36 cellular contexts compared by ENCODE assay signal in genomic region chr7:22485189-22485588, GRCh38. TPM values are rescaled to one million over a fixed set of nuclear protein-coding genes. Genes with fewer than 3 reads are reported as not detected.
A peak's percentile ranks its signal among the peaks of the same experiment; 100 is the strongest.
DNase-seq lines count a peak whose midpoint lies in the region; ATAC-seq lines count a peak whose summit lies in the region.
"Had no signal": no experiment of that assay in that cellular context is flagged by ENCODE, and none has a peak within 500 bp of the region (broad histone marks: within the 10 kb centered on the region; RNA-seq: fewer than 3 reads in every experiment).

No MANE protein-coding gene starts in this region.

- ATAC-seq in activated CD4-positive, alpha-beta T cell treated with anti-CD3 and anti-CD28 coated beads for 36 hours: no peak
- ATAC-seq in stimulated activated memory B cell treated with anti-CD40 and anti-IgM and Interleukin-4, amounts not matched to agents 10 μg/mL and 1 μg/mL and 100 μg/mL, for 72 hours: no peak
- ATAC-seq: activated naive CD4-positive, alpha-beta T cell treated with anti-CD3 and anti-CD28 coated beads, Interleukin-2, amount 50 U/mL, for 72 hours; effector memory CD8-positive, alpha-beta T cell; gastrocnemius medialis; HepG2; natural killer cell treated with Interleukin-12 subunit alpha and Interleukin-12 subunit beta and Interleukin-15 and Interleukin-18, amount 100 ng/mL, for 72 hours had no signal

- no peak overlapping the region for H2BK5ac ChIP-seq in trophoblast cell (ENCODE audit: low read depth, low read length, poor library complexity)

- H3K18ac ChIP-seq in trophoblast cell (ENCODE audit: low read length): no peak overlapping the region

- H3K27ac Mint-ChIP-seq in activated CD4-positive, alpha-beta T cell treated with anti-CD3 and anti-CD28 coated beads for 36 hours: no peak overlapping the region
- H3K27ac Mint-ChIP-seq in stimulated activated memory B cell treated with anti-CD40 and anti-IgM and Interleukin-4, amounts not matched to agents 10 μg/mL and 1 μg/mL and 100 μg/mL, for 72 hours: no peak overlapping the region
- H3K27ac Mint-ChIP-seq: activated naive CD4-positive, alpha-beta T cell treated with anti-CD3 and anti-CD28 coated beads, Interleukin-2, amount 50 U/mL, for 72 hours; CD4-positive, CD25-positive, alpha-beta regulatory T cell; effector memory CD8-positive, alpha-beta T cell; natural killer cell treated with Interleukin-12 subunit alpha and Interleukin-12 subunit beta and Interleukin-15 and Interleukin-18, amount 100 ng/mL, for 72 hours; T-helper 2 cell treated with Interferon-gamma antibody and Interleukin-4, amounts not matched to agents 5 μg/mL and 100 μg/mL, for 36 hours had no signal

- no peak overlapping the region for H3K27ac ChIP-seq in trophoblast cell (ENCODE audit: low read depth, low read length)
- H3K27ac ChIP-seq: cardiac muscle cell, coronary artery, gastrocnemius medialis, upper lobe of left lung had no signal

- H3K4me1 Mint-ChIP-seq in activated CD4-positive, alpha-beta T cell treated with anti-CD3 and anti-CD28 coated beads for 36 hours: peaks cover 3% of the 10 kb centered on the region
- H3K4me1 Mint-ChIP-seq in stimulated activated memory B cell treated with anti-CD40 and anti-IgM and Interleukin-4, amounts not matched to agents 10 μg/mL and 1 μg/mL and 100 μg/mL, for 72 hours: peaks cover 10% of the 10 kb centered on the region

- H4K8ac ChIP-seq in trophoblast cell (ENCODE audit: low read depth, low read length): no peak overlapping the region

- H3K27me3 ChIP-seq in trophoblast cell (ENCODE audit: insufficient read depth, low read length): no peaks in the 10 kb centered on the region
- H3K27me3 ChIP-seq: cardiac muscle cell, gastrocnemius medialis, upper lobe of left lung had no signal

- H2AK5ac ChIP-seq in trophoblast cell (ENCODE audit: low read length): no peak overlapping the region

- CTCF ChIA-PET in activated CD4-positive, alpha-beta T cell treated with anti-CD3 and anti-CD28 coated beads for 36 hours (lab: Charles Lee): interaction anchor here (1.3 to 4.5 kb wide), 2 partner anchors 16 to 375 kb away, joined by 3 to 32 read pairs; no protein-coding TSS in a partner anchor

- H4K12ac ChIP-seq in trophoblast cell (ENCODE audit: low read depth, low read length): no peak overlapping the region

- no peaks in the 10 kb centered on the region for H3K36me3 Mint-ChIP-seq in activated CD4-positive, alpha-beta T cell treated with anti-CD3 and anti-CD28 coated beads for 36 hours (ENCODE audit: low read depth)
- no peaks in the 10 kb centered on the region for H3K36me3 Mint-ChIP-seq in stimulated activated memory B cell treated with anti-CD40 and anti-IgM and Interleukin-4, amounts not matched to agents 10 μg/mL and 1 μg/mL and 100 μg/mL, for 72 hours
- H3K36me3 Mint-ChIP-seq: activated naive CD4-positive, alpha-beta T cell treated with anti-CD3 and anti-CD28 coated beads, Interleukin-2, amount 50 U/mL, for 72 hours; CD4-positive, CD25-positive, alpha-beta regulatory T cell; natural killer cell treated with Interleukin-12 subunit alpha and Interleukin-12 subunit beta and Interleukin-15 and Interleukin-18, amount 100 ng/mL, for 72 hours had no signal

- H2BK120ac ChIP-seq in trophoblast cell (ENCODE audit: insufficient read depth, low read length, poor library complexity): no peak overlapping the region

- H2BK12ac ChIP-seq in trophoblast cell (ENCODE audit: low read length): no peak overlapping the region

- H3K4me3 ChIP-seq in trophoblast cell (ENCODE audit: low read depth, low read length): no peak overlapping the region
- H3K4me3 ChIP-seq: cardiac muscle cell, coronary artery, gastrocnemius medialis, HAP-1, lung, upper lobe of left lung had no signal

- no peaks in the 10 kb centered on the region for H3K79me2 ChIP-seq in trophoblast cell (ENCODE audit: control insufficient read depth, insufficient read depth, low read length, poor library complexity)

- H4K91ac ChIP-seq in trophoblast cell (ENCODE audit: low read depth, low read length): no peak overlapping the region

- no peaks in the 10 kb centered on the region for H3K36me3 ChIP-seq in trophoblast cell (ENCODE audit: control insufficient read depth in 1 of 2, insufficient read depth in 2 of 2, low read length in 2 of 2)
- H3K36me3 ChIP-seq: cardiac muscle cell, gastrocnemius medialis, upper lobe of left lung had no signal

- H3K4me2 ChIP-seq in trophoblast cell (ENCODE audit: low read length): no peak overlapping the region

- H2AFZ ChIP-seq in trophoblast cell (ENCODE audit: insufficient read depth, low read length, poor library complexity): no peak overlapping the region

- peaks cover 11% of the 10 kb centered on the region for H3K79me1 ChIP-seq in trophoblast cell (ENCODE audit: low read length)

- no peak overlapping the region for H3K14ac ChIP-seq in trophoblast cell (ENCODE audit: low read length)

- H3K23ac ChIP-seq in trophoblast cell (ENCODE audit: low read length): no peak overlapping the region

- H3K9me3 Mint-ChIP-seq in activated CD4-positive, alpha-beta T cell treated with anti-CD3 and anti-CD28 coated beads for 36 hours (ENCODE audit: low read depth): no peaks in the 10 kb centered on the region
- no peaks in the 10 kb centered on the region for H3K9me3 Mint-ChIP-seq in stimulated activated memory B cell treated with anti-CD40 and anti-IgM and Interleukin-4, amounts not matched to agents 10 μg/mL and 1 μg/mL and 100 μg/mL, for 72 hours
- H3K9me3 Mint-ChIP-seq: activated naive CD4-positive, alpha-beta T cell treated with anti-CD3 and anti-CD28 coated beads, Interleukin-2, amount 50 U/mL, for 72 hours; effector memory CD8-positive, alpha-beta T cell; natural killer cell treated with Interleukin-12 subunit alpha and Interleukin-12 subunit beta and Interleukin-15 and Interleukin-18, amount 100 ng/mL, for 72 hours; T-helper 2 cell treated with Interferon-gamma antibody and Interleukin-4, amounts not matched to agents 5 μg/mL and 100 μg/mL, for 36 hours had no signal

- POLR2A ChIA-PET in activated CD4-positive, alpha-beta T cell treated with anti-CD3 and anti-CD28 coated beads for 36 hours (lab: Charles Lee): no interaction called here

- H3K27me3 Mint-ChIP-seq in activated CD4-positive, alpha-beta T cell treated with anti-CD3 and anti-CD28 coated beads for 36 hours: peaks cover under 1% of the 10 kb centered on the region
- H3K27me3 Mint-ChIP-seq in stimulated activated memory B cell treated with anti-CD40 and anti-IgM and Interleukin-4, amounts not matched to agents 10 μg/mL and 1 μg/mL and 100 μg/mL, for 72 hours: no peaks in the 10 kb centered on the region

- H3K4me1 ChIP-seq in trophoblast cell (ENCODE audit: control insufficient read depth in 1 of 2, insufficient read depth in 2 of 2, low read length in 2 of 2): peaks cover 4 to 22% of the 10 kb centered on the region in 2 experiments
- H3K4me1 ChIP-seq: gastrocnemius medialis, HAP-1 had no signal

- no peak overlapping the region for H3K4me3 Mint-ChIP-seq in activated CD4-positive, alpha-beta T cell treated with anti-CD3 and anti-CD28 coated beads for 36 hours
- no peak overlapping the region for H3K4me3 Mint-ChIP-seq in stimulated activated memory B cell treated with anti-CD40 and anti-IgM and Interleukin-4, amounts not matched to agents 10 μg/mL and 1 μg/mL and 100 μg/mL, for 72 hours
- H3K4me3 Mint-ChIP-seq: CD4-positive, CD25-positive, alpha-beta regulatory T cell; effector memory CD8-positive, alpha-beta T cell; natural killer cell treated with Interleukin-12 subunit alpha and Interleukin-12 subunit beta and Interleukin-15 and Interleukin-18, amount 100 ng/mL, for 72 hours; T-helper 2 cell treated with Interferon-gamma antibody and Interleukin-4, amounts not matched to agents 5 μg/mL and 100 μg/mL, for 36 hours had no signal

- DNase-seq in EL (peak; percentile 79), RPMI7951 (ENCODE audit: low read depth) (peak; percentile 47), dedifferentiated amniotic fluid mesenchymal stem cell (ENCODE audit: extremely low spot score) (peak; percentile 42), trophoblast cell (peak; percentile 32 to 75)
- no peak for DNase-seq in activated CD4-positive, alpha-beta T cell treated with anti-CD3 and anti-CD28 coated beads for 36 hours
- no peak for DNase-seq in activated CD4-positive, CD25-positive, alpha-beta regulatory T cell (lab: John Stamatoyannopoulos, UW)
- DNase-seq: activated CD4-positive, alpha-beta T cell treated with anti-CD3 and anti-CD28 coated beads for 48 hours; activated CD8-positive, alpha-beta memory T cell treated with anti-CD3 and anti-CD28 coated beads for 24 hours; activated effector memory CD4-positive, alpha-beta T cell treated with Interleukin-2 at 50 U/mL for 16 hours; anterior cingulate cortex; Calu3; CD4-positive, CD25-positive, alpha-beta regulatory T cell; effector memory CD8-positive, alpha-beta T cell; gastrocnemius medialis; MV-4-11; NCI-H1436 treated with DMSO at 0.1 percent for 48 hours; NCI-H2081 treated with DMSO at 0.1 percent for 48 hours; NCI-H226; NCI-H69; occipital lobe; SHP77; stimulated activated CD4-positive, alpha-beta T cell treated with anti-CD3 and anti-CD28 coated beads, Interleukin-15, amount 100 ng/mL, for 24 hours; stimulated activated CD4-positive, alpha-beta T cell treated with anti-CD3 and anti-CD28 coated beads, Interleukin-4, amount 100 ng/mL, for 4 hours; substantia nigra; upper lobe of left lung had no signal

- no peaks in the 10 kb centered on the region for H3K9me3 ChIP-seq in trophoblast cell (ENCODE audit: insufficient read depth, low read depth, low read length)
- H3K9me3 ChIP-seq: gastrocnemius medialis, HAP-1, upper lobe of left lung had no signal

- intact Hi-C loops in activated CD4-positive, alpha-beta T cell treated with anti-CD3 and anti-CD28 coated beads for 36 hours (cut with DNase I, micrococcal nuclease): no loop called here

- no peak overlapping the region for H3K9ac ChIP-seq in trophoblast cell (ENCODE audit: low read length)

- no peak overlapping the region for H3K4ac ChIP-seq in trophoblast cell (ENCODE audit: low read depth, low read length)

RNA-seq across cellular contexts. Expression of gene STEAP1B, which starts 14.8 kb away (rescaled TPM):
- 78.6 and 89.9 TPM in 2 replicates for total RNA-seq in RPMI7951 (2014; rRNA removed; shearing (Covaris generic))
- 3.9 and 4.2 TPM in 2 replicates for polyA plus RNA-seq in trophoblast cell (2013)
- under 1 TPM in 1 of 2 experiments, not detected in 1; 0.23 TPM for total RNA-seq in activated CD4-positive, alpha-beta T cell treated with anti-CD3 and anti-CD28 coated beads for 36 hours
- total RNA-seq: activated naive CD4-positive, alpha-beta T cell treated with anti-CD3 and anti-CD28 coated beads, Interleukin-2, amount 50 U/mL, for 72 hours; cardiac muscle cell; CD4-positive, CD25-positive, alpha-beta regulatory T cell; HepG2; LHCN-M2; mucosa of gallbladder had no signal
- polyA plus RNA-seq: CD4-positive, CD25-positive, alpha-beta regulatory T cell; HepG2 had no signal

Comparison
In these comparisons a context has a peak if more than half of its experiments do, and no peak if none do; other contexts are left out.
1. DNase-seq: peak in EL (single experiment), RPMI7951 (single experiment), dedifferentiated amniotic fluid mesenchymal stem cell (single experiment) and trophoblast cell (2 of 2); none in activated CD4-positive, alpha-beta T cell treated with anti-CD3 and anti-CD28 coated beads for 36 hours (single experiment) and activated CD4-positive, CD25-positive, alpha-beta regulatory T cell (0 of 4).
2. RNA of gene STEAP1B, which starts 14.8 kb away (total RNA-seq): 78.6 to 89.9 TPM in RPMI7951; 0.23 TPM in activated CD4-positive, alpha-beta T cell treated with anti-CD3 and anti-CD28 coated beads for 36 hours; every median in the first group is over 10 times any median in the second.